8 cellular contexts compared by ENCODE assay signal in the genomic region with DNA sequence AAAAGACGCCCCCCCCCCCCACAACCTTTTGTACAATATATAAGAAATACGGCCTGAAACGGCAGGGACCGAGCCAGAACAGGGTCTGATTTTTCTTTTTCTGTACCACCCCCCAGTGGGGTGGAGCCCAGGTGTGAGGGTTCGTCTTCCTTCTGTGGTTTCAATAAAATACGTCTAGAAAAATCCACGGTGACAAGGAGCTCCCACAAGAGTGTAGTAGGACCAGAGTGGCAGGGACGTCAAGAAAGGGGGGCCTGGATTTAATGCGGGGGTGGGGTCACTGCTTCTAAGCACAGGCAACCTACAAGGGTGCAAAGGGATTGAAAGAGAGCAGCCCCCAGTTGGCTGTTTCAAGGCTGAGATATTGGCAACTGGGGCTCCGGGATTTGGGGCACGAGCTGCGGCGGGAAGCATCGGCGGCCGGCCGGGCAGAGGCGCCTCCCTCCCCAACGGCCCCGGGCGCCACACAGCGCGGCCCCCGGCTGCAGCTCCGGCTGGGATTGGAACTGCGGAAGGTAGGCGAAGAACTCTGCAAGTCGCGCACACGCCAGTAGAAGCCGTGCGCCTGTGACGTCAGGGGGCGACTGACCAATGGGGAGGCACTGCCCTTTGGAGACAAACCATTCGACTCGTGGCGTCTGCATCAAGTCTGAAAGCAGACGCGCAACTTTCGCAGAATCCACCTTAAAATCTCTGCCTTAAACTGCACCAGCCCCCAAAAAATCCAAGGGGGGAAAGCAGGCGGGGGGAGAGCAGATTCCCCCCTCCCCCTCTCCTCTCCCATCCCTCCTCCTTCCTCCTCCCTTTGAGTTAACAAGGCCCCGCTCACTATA. TPM values are rescaled to one million over a fixed set of nuclear protein-coding genes. Genes with fewer than 3 reads are reported as not detected.
DNase-seq lines count a peak whose midpoint lies in the region; ATAC-seq and TF ChIP-seq lines count a peak whose summit lies in the region.

A gene (plus strand): TSS at position 623 of the 833 bp plus-strand sequence. CDS start 425 bp downstream, outside the sequence.

- ATAC-seq in HG03108 (IDR thresholded peaks at IDR 0.05; ENCODE audit: unreplicated experiment) = no peak

- H3K27me3 ChIP-seq in H7 (ENCODE audit: control insufficient read depth, insufficient read depth, low read length) = peaks cover 91% of the 10 kb centered on the region

- H3K36me3 ChIP-seq in H7 (replicated peaks; ENCODE audit: control insufficient read depth, insufficient read depth, low read length) = no peaks in the 10 kb centered on the region

- DNase-seq in AG09309 (ENCODE audit: low read depth) (no peak), H7 (peak; percentile 96), NCI-H460 (ENCODE audit: extremely low read depth, low read depth) (peak; percentile 60), amniotic epithelial cell (ENCODE audit: low read depth) (peak; percentile 16), iPS-NIHi11 (ENCODE audit: low spot score) (peak; percentile 88), OCI-M2 (lab: John Stamatoyannopoulos, UW; ENCODE audit: unreplicated experiment) (no peak)
- DNase-seq in stimulated activated CD8-positive, alpha-beta memory T cell treated with anti-CD3 and anti-CD28 coated beads, Interleukin-12 subunit alpha, Interleukin-12 subunit beta, amount 100 ng/mL, for 24 hours (ENCODE audit: extremely low read depth) = peak; percentile 9

- H3K4me3 ChIP-seq in AG09309 (ENCODE audit: control insufficient read depth, low read depth, low read length) (peak within 1 kb of the TSS; percentile 41), H7 (ENCODE audit: insufficient read depth, low read depth, low read length) (peak within 1 kb of the TSS; percentile 38)

- TF ChIP-seq CTCF in AG09309 (IDR thresholded peaks at IDR 0.05; ENCODE audit: control insufficient read depth, insufficient read depth, low read depth, low read length, missing control alignments) = no peak

RNA-seq across cellular contexts. Expression of the gene that starts here (rescaled TPM):
- total RNA-seq in H7 (2014; rRNA removed; shearing (Covaris generic)) = not detected in 2 replicates
- total RNA-seq in NCI-H460 (2014; rRNA removed; shearing (Covaris generic)) = 0.12 and 0.17 TPM in 2 replicates
- 0.32 and 0.47 TPM in 2 replicates for polyA plus RNA-seq in NCI-H460 (2014; cell fraction: nucleus; rRNA removed)

Comparison
In these comparisons a context has a peak if more than half of its experiments do, and no peak if none do; other contexts are left out.
1. Peak in DNase-seq and H3K4me3 ChIP-seq in H7; RNA of the gene not detected or under 1 TPM.
2. Peak in DNase-seq in NCI-H460; RNA of the gene not detected or under 1 TPM.
3. DNase-seq: peak in amniotic epithelial cell (single experiment), iPS-NIHi11 (single experiment) and stimulated activated CD8-positive, alpha-beta memory T cell treated with anti-CD3 and anti-CD28 coated beads, Interleukin-12 subunit alpha, Interleukin-12 subunit beta, amount 100 ng/mL, for 24 hours (single experiment); none in AG09309 (single experiment) and OCI-M2 (single experiment).